9 cellular contexts compared by ENCODE assay signal in genomic region chr17:2243953-2244352, GRCh38. TPM values are rescaled to one million over a fixed set of nuclear protein-coding genes. Genes with fewer than 3 reads are reported as not detected.
DNase-seq lines count a peak whose midpoint lies in the region; TF ChIP-seq lines count a peak whose summit lies in the region.
"Had no signal": no experiment of that assay in that cellular context is flagged by ENCODE, and none has a peak within 500 bp of the region (broad histone marks: within the 10 kb centered on the region; RNA-seq: fewer than 3 reads in every experiment).

No MANE protein-coding gene starts in this region.

- peaks cover 32 to 52% of the 10 kb centered on the region in 2 donors for H3K36me3 Mint-ChIP-seq in CD4-positive, alpha-beta memory T cell

- intact Hi-C loops in CD4-positive, alpha-beta memory T cell (cut with micrococcal nuclease) = loop anchor here (1.0 kb wide), 5 partner anchors 22 to 336 kb away; no protein-coding TSS in a partner anchor

- no peak for DNase-seq in CD4-positive, alpha-beta memory T cell
- DNase-seq in Peyer's patch (no peak), fibroblast of pulmonary artery (ENCODE audit: low read depth) (no peak), NCI-H1930 (lab: John Stamatoyannopoulos, UW) (no peak), foreskin melanocyte (no peak)
- DNase-seq in stimulated activated CD4-positive, alpha-beta T cell treated with anti-CD3 and anti-CD28 coated beads, Interleukin-15, amount 100 ng/mL, for 24 hours = no peak

- TF ChIP-seq CTCF in Peyer's patch (IDR thresholded peaks at IDR 0.05) (no peak), fibroblast of pulmonary artery (IDR thresholded peaks at IDR 0.05; ENCODE audit: low read length, missing control alignments) (no peak)

- CTCF ChIA-PET in CD4-positive, alpha-beta memory T cell (lab: Charles Lee; ENCODE audit: partially characterized antibody) = interaction anchor here (0.7 to 4.8 kb wide), 34 partner anchors 10 to 527 kb away, joined by 3 to 192 read pairs (median 9); partner anchors contain the start of gene HIC1

- no peak for TF ChIP-seq POLR2A in Peyer's patch (IDR thresholded peaks at IDR 0.05)

- H3K9me3 Mint-ChIP-seq in CD4-positive, alpha-beta memory T cell = no peaks in the 10 kb centered on the region
- H3K9me3 Mint-ChIP-seq: activated T-helper 17 cell treated with anti-CD3 and anti-CD28 coated beads, Interleukin-2, amount 50 U/mL, for 72 hours had no signal

- no peaks in the 10 kb centered on the region for H3K9me3 ChIP-seq in CD4-positive, alpha-beta memory T cell (ENCODE audit: control insufficient read depth in 1 of 2, low read length in 2 of 2)
- H3K9me3 ChIP-seq in Peyer's patch (no peaks in the 10 kb centered on the region), skeletal muscle satellite cell (replicated peaks; ENCODE audit: low read length) (no peaks in the 10 kb centered on the region)

- H3K4me3 Mint-ChIP-seq in CD4-positive, alpha-beta memory T cell = no peak overlapping the region
- H3K4me3 Mint-ChIP-seq: activated T-helper 17 cell treated with anti-CD3 and anti-CD28 coated beads, Interleukin-2, amount 50 U/mL, for 72 hours had no signal

- H3K4me3 ChIP-seq in CD4-positive, alpha-beta memory T cell (ENCODE audit: low read length in 2 of 2) = no peak overlapping the region
- H3K4me3 ChIP-seq in Peyer's patch = no peak overlapping the region
- peak overlapping the region; percentile 27 for H3K4me3 ChIP-seq in fibroblast of pulmonary artery (replicated peaks; ENCODE audit: low read depth, low read length)
- peak overlapping the region; percentile 29 for H3K4me3 ChIP-seq in skeletal muscle satellite cell (ENCODE audit: low read length)

- POLR2A ChIA-PET in CD4-positive, alpha-beta memory T cell (lab: Charles Lee; ENCODE audit: partially characterized antibody) = interaction anchor here (1.3 to 2.9 kb wide), 5 partner anchors 23 to 188 kb away, joined by 5 to 69 read pairs (median 6); partner anchors contain the start of gene HIC1

- H3K4me1 ChIP-seq in CD4-positive, alpha-beta memory T cell (ENCODE audit: insufficient read depth, low read length) = no peaks in the 10 kb centered on the region
- H3K4me1 ChIP-seq in Peyer's patch = peaks cover 0 to 11% (median 0%) of the 10 kb centered on the region in 4 donors
- H3K4me1 ChIP-seq in skeletal muscle satellite cell (ENCODE audit: control insufficient read depth, insufficient read depth, low read length) = peaks cover 51% of the 10 kb centered on the region

- no peaks in the 10 kb centered on the region for H3K27me3 Mint-ChIP-seq in CD4-positive, alpha-beta memory T cell
- H3K27me3 Mint-ChIP-seq: activated T-helper 17 cell treated with anti-CD3 and anti-CD28 coated beads, Interleukin-2, amount 50 U/mL, for 72 hours had no signal

- no peaks in the 10 kb centered on the region for H3K27me3 ChIP-seq in CD4-positive, alpha-beta memory T cell (ENCODE audit: insufficient read depth, low read length)
- no peaks in the 10 kb centered on the region for H3K27me3 ChIP-seq in Peyer's patch
- H3K27me3 ChIP-seq in skeletal muscle satellite cell (ENCODE audit: control insufficient read depth, insufficient read depth, low read length) = no peaks in the 10 kb centered on the region

- H3K4me2 ChIP-seq in skeletal muscle satellite cell (ENCODE audit: low read length) = peak overlapping the region; percentile 67

- peak overlapping the region; percentile 84 for H3K9ac ChIP-seq in skeletal muscle satellite cell (ENCODE audit: low read depth, low read length)

- no peak overlapping the region for H3K27ac ChIP-seq in CD4-positive, alpha-beta memory T cell (ENCODE audit: low read depth, low read length)
- H3K27ac ChIP-seq in Peyer's patch = peak overlapping the region; percentile 50 to 76 (median 60)
- H3K27ac ChIP-seq: HL-60 had no signal

- H3K27ac Mint-ChIP-seq in CD4-positive, alpha-beta memory T cell = peak overlapping the region in 4 of 7 donors; percentile 46 to 86 (median 58)

- peaks cover 15 to 29% (median 23%) of the 10 kb centered on the region in 4 donors for H3K4me1 Mint-ChIP-seq in CD4-positive, alpha-beta memory T cell

- peaks cover 26% of the 10 kb centered on the region for H3K36me3 ChIP-seq in CD4-positive, alpha-beta memory T cell (ENCODE audit: insufficient read depth, low read length)
- H3K36me3 ChIP-seq in Peyer's patch = peaks cover 0 to 22% (median 0%) of the 10 kb centered on the region in 3 donors
- peaks cover 8% of the 10 kb centered on the region for H3K36me3 ChIP-seq in skeletal muscle satellite cell (ENCODE audit: insufficient read depth, low read length)

RNA-seq across cellular contexts. Expression of gene SMG6, which starts 59.6 kb away (rescaled TPM):
- total RNA-seq in CD4-positive, alpha-beta memory T cell = 10 to 100 TPM; 51.1 to 58.5 TPM
- polyA plus RNA-seq in CD4-positive, alpha-beta memory T cell = 10 to 100 TPM in 1 of 2 donors, 1 to 10 TPM in 1; 3.8 to 10.2 TPM
- total RNA-seq in Peyer's patch = 100 to 1,000 TPM in 1 of 4 donors, 10 to 100 TPM in 3; 33.3 to 139 (median 67.4) TPM
- 20.0 and 30.1 TPM in 2 replicates for total RNA-seq in skeletal muscle satellite cell (2012; rRNA removed)

RNA-seq across cellular contexts. Expression of gene SRR, which starts 59.8 kb away (rescaled TPM):
- 10 to 100 TPM in 1 of 2 experiments, 1 to 10 TPM in 1; 6.9 to 13.1 TPM for total RNA-seq in CD4-positive, alpha-beta memory T cell
- 1 to 10 TPM; 5.6 to 6.7 TPM for polyA plus RNA-seq in CD4-positive, alpha-beta memory T cell
- total RNA-seq in Peyer's patch = 10 to 100 TPM in 1 of 4 donors, 1 to 10 TPM in 3; 2.1 to 27.2 (median 5.5) TPM
- 12.9 and 14.4 TPM in 2 replicates for total RNA-seq in skeletal muscle satellite cell (2012; rRNA removed)

Comparison
In these comparisons a context has a peak if more than half of its experiments do, and no peak if none do; other contexts are left out.
1. H3K4me3 ChIP-seq: peak in fibroblast of pulmonary artery (single experiment) and skeletal muscle satellite cell (single experiment); none in CD4-positive, alpha-beta memory T cell (0 of 2) and Peyer's patch (0 of 4).